1 cellular context compared by ENCODE assay signal in genomic region chrX:154596290-154596929, GRCh38.
A peak's percentile ranks its signal among the peaks of the same experiment; 100 is the strongest.
TF ChIP-seq lines count a peak whose summit lies in the region.

No MANE protein-coding gene starts in this region.

TF ChIP-seq in GM23338, 12 proteins besides CTCF, POLR2A, EP300 and RAD21:
- TF ChIP-seq REST (IDR thresholded peaks at IDR 0.05; ENCODE audit: unreplicated experiment) (no peak), NANOG (IDR thresholded peaks at IDR 0.05; ENCODE audit: borderline replicate concordance) (peak; percentile 38; the same call in 1 of the 2 replicates)
